8 cellular contexts compared by ENCODE assay signal in genomic region chr1:116544588-116545358, GRCh38. TPM values are rescaled to one million over a fixed set of nuclear protein-coding genes. Genes with fewer than 3 reads are reported as not detected.
DNase-seq lines count a peak whose midpoint lies in the region; ATAC-seq and TF ChIP-seq lines count a peak whose summit lies in the region.

No MANE protein-coding gene starts in this region.

- no peak for TF ChIP-seq CTCF in osteocyte (IDR thresholded peaks at IDR 0.05)

- TF ChIP-seq POLR2A in GM18505 (IDR thresholded peaks at IDR 0.05; ENCODE audit: borderline replicate concordance, extremely low read depth, insufficient read depth, insufficient read length), result no peak

- H3K36me3 Mint-ChIP-seq in dendritic cell treated with granulocyte-macrophage colony-stimulating factor and Interleukin-4, amounts not matched to agents 40 ng/mL and 50 ng/mL, for 4 days (ENCODE audit: low read depth), result peaks cover 68% of the 10 kb centered on the region
- H3K36me3 Mint-ChIP-seq in osteocyte (ENCODE audit: unreplicated experiment), result peaks cover 17% of the 10 kb centered on the region

- ATAC-seq in GM18505 (IDR thresholded peaks at IDR 0.05; ENCODE audit: unreplicated experiment), result peak; percentile 56
- peak; percentile 47 for ATAC-seq in GM21390 (IDR thresholded peaks at IDR 0.05; ENCODE audit: unreplicated experiment)
- ATAC-seq in HG03432 (IDR thresholded peaks at IDR 0.05; ENCODE audit: unreplicated experiment), result peak; percentile 54

- no peak overlapping the region for H3K4me3 Mint-ChIP-seq in dendritic cell treated with granulocyte-macrophage colony-stimulating factor and Interleukin-4, amounts not matched to agents 40 ng/mL and 50 ng/mL, for 4 days
- H3K4me3 Mint-ChIP-seq in osteocyte (ENCODE audit: unreplicated experiment), result no peak overlapping the region

- peaks cover 64% of the 10 kb centered on the region for H3K4me1 Mint-ChIP-seq in dendritic cell treated with granulocyte-macrophage colony-stimulating factor and Interleukin-4, amounts not matched to agents 40 ng/mL and 50 ng/mL, for 4 days (ENCODE audit: low read depth)
- H3K4me1 Mint-ChIP-seq in osteocyte (ENCODE audit: unreplicated experiment), result peaks cover 3% of the 10 kb centered on the region

- no peaks in the 10 kb centered on the region for H3K9me3 Mint-ChIP-seq in dendritic cell treated with granulocyte-macrophage colony-stimulating factor and Interleukin-4, amounts not matched to agents 40 ng/mL and 50 ng/mL, for 4 days
- no peaks in the 10 kb centered on the region for H3K9me3 Mint-ChIP-seq in osteocyte (ENCODE audit: unreplicated experiment)

- peak overlapping the region; percentile 84 for H3K27ac Mint-ChIP-seq in dendritic cell treated with granulocyte-macrophage colony-stimulating factor and Interleukin-4, amounts not matched to agents 40 ng/mL and 50 ng/mL, for 4 days
- no peak overlapping the region for H3K27ac Mint-ChIP-seq in osteocyte (ENCODE audit: unreplicated experiment)

- DNase-seq in DMS153 (lab: John Stamatoyannopoulos, UW) (no peak), osteocyte (ENCODE audit: extremely low spot score, unreplicated experiment) (no peak), AG08395 (ENCODE audit: low spot score) (no peak), middle frontal gyrus (ENCODE audit: extremely low spot score, low spot score) (no peak)

- H3K27me3 Mint-ChIP-seq in dendritic cell treated with granulocyte-macrophage colony-stimulating factor and Interleukin-4, amounts not matched to agents 40 ng/mL and 50 ng/mL, for 4 days, result no peaks in the 10 kb centered on the region
- H3K27me3 Mint-ChIP-seq in osteocyte (ENCODE audit: unreplicated experiment), result no peaks in the 10 kb centered on the region

- intact Hi-C loops in dendritic cell treated with granulocyte-macrophage colony-stimulating factor and Interleukin-4, amounts not matched to agents 40 ng/mL and 50 ng/mL, for 4 days (cut with micrococcal nuclease), result no loop called here

RNA-seq across cellular contexts. Expression of gene CD58, which starts 26.1 kb away (rescaled TPM):
- 11.0 and 11.1 TPM in 2 replicates for total RNA-seq in osteocyte
